21 cellular contexts compared by ENCODE assay signal in genomic region chr12:111807232-111807631, GRCh38. TPM values are rescaled to one million over a fixed set of nuclear protein-coding genes. Genes with fewer than 3 reads are reported as not detected.
DNase-seq lines count a peak whose midpoint lies in the region; ATAC-seq, FAIRE-seq and TF ChIP-seq lines count a peak whose summit lies in the region.
"Had no signal": no experiment of that assay in that cellular context is flagged by ENCODE, and none has a peak within 500 bp of the region (broad histone marks: within the 10 kb centered on the region; RNA-seq: fewer than 3 reads in every experiment).

No MANE protein-coding gene starts in this region.

- TF ChIP-seq CTCF in mucosa of descending colon (IDR thresholded peaks at IDR 0.05) = no peak
- no peak for TF ChIP-seq CTCF in upper lobe of right lung (IDR thresholded peaks at IDR 0.05)
- no peak for TF ChIP-seq CTCF in HFFc6 (IDR thresholded peaks at IDR 0.05)

- FAIRE-seq in GM12891 (lab: Jason Lieb, UNC) = no peak
- FAIRE-seq: A204.1 had no signal

- H3K4me3 ChIP-seq in mucosa of descending colon (no peak overlapping the region), upper lobe of right lung (no peak overlapping the region)

- intact Hi-C loops in mucosa of descending colon (cut with DNase I, micrococcal nuclease) = no loop called here
- intact Hi-C loops in upper lobe of right lung (cut with DNase I) = no loop called here

- H3K4me1 Mint-ChIP-seq in stimulated activated naive CD8-positive, alpha-beta T cell treated with anti-CD3 and anti-CD28 coated beads, Interleukin-15, Interleukin-2, amounts not matched to agents 100 ng/mL and 50 ng/mL, for 24 hours (ENCODE audit: low read depth) = no peaks in the 10 kb centered on the region
- no peaks in the 10 kb centered on the region for H3K4me1 Mint-ChIP-seq in HFFc6 (ENCODE audit: low read depth)
- H3K4me1 Mint-ChIP-seq: CD4-positive, CD25-positive, alpha-beta regulatory T cell had no signal

- H3K4me1 ChIP-seq in mucosa of descending colon (ENCODE audit: low read depth) (no peaks in the 10 kb centered on the region), upper lobe of right lung (no peaks in the 10 kb centered on the region)
- H3K4me1 ChIP-seq: BE2C had no signal

- TF ChIP-seq POLR2A in GM12891 (IDR thresholded peaks at IDR 0.05; ENCODE audit: low read depth, low read length) = no peak

- ATAC-seq in stimulated activated naive CD8-positive, alpha-beta T cell treated with anti-CD3 and anti-CD28 coated beads, Interleukin-15, Interleukin-2, amounts not matched to agents 100 U/mL and 50 U/mL, for 24 hours = no peak
- ATAC-seq in left lobe of liver (peak; percentile 86), mucosa of descending colon (peak; percentile 96), upper lobe of right lung (peak; percentile 28)

- H3K36me3 Mint-ChIP-seq in stimulated activated naive CD8-positive, alpha-beta T cell treated with anti-CD3 and anti-CD28 coated beads, Interleukin-15, Interleukin-2, amounts not matched to agents 100 ng/mL and 50 ng/mL, for 24 hours (ENCODE audit: low read depth) = no peaks in the 10 kb centered on the region
- no peaks in the 10 kb centered on the region for H3K36me3 Mint-ChIP-seq in HFFc6 (ENCODE audit: low read depth)
- H3K36me3 Mint-ChIP-seq: CD4-positive, CD25-positive, alpha-beta regulatory T cell had no signal

- no peaks in the 10 kb centered on the region for H3K27me3 Mint-ChIP-seq in stimulated activated naive CD8-positive, alpha-beta T cell treated with anti-CD3 and anti-CD28 coated beads, Interleukin-15, Interleukin-2, amounts not matched to agents 100 ng/mL and 50 ng/mL, for 24 hours
- H3K27me3 Mint-ChIP-seq in HFFc6 (ENCODE audit: insufficient read depth) = no peaks in the 10 kb centered on the region; the same call in 1 of the 2 replicates

- no peaks in the 10 kb centered on the region for H3K9me3 Mint-ChIP-seq in stimulated activated naive CD8-positive, alpha-beta T cell treated with anti-CD3 and anti-CD28 coated beads, Interleukin-15, Interleukin-2, amounts not matched to agents 100 ng/mL and 50 ng/mL, for 24 hours
- H3K9me3 Mint-ChIP-seq in HFFc6 = no peaks in the 10 kb centered on the region

- H3K9me3 ChIP-seq in mucosa of descending colon (no peaks in the 10 kb centered on the region), upper lobe of right lung (no peaks in the 10 kb centered on the region)
- H3K9me3 ChIP-seq: BE2C had no signal

- peaks cover 3% of the 10 kb centered on the region for H3K36me3 ChIP-seq in mucosa of descending colon (ENCODE audit: low read depth)
- peaks cover 95% of the 10 kb centered on the region for H3K36me3 ChIP-seq in upper lobe of right lung

- H3K27me3 ChIP-seq in upper lobe of right lung = no peaks in the 10 kb centered on the region
- H3K27me3 ChIP-seq: BE2C had no signal

- H3K27ac ChIP-seq in upper lobe of right lung = no peak overlapping the region
- H3K27ac ChIP-seq: KMS-11 had no signal

- DNase-seq in stimulated activated naive CD8-positive, alpha-beta T cell treated with anti-CD3 and anti-CD28 coated beads, Interleukin-15, Interleukin-2, amounts not matched to agents 100 U/mL and 50 U/mL, for 24 hours = no peak
- DNase-seq in left lobe of liver (ENCODE audit: low spot score) = peak; percentile 82
- DNase-seq in mucosa of descending colon = peak in 1 of 3 donors; percentile 46
- DNase-seq in upper lobe of right lung = no peak
- DNase-seq in HFFc6 = no peak
- DNase-seq in Ammon's horn (ENCODE audit: low spot score) = no peak
- DNase-seq in GM12891 (ENCODE audit: insufficient read length, low spot score) = no peak
- DNase-seq: BE2C; CD4-positive, CD25-positive, alpha-beta regulatory T cell; DMS 273 treated with DMSO at 0.1 percent for 48 hours; DMS79 treated with DMSO at 0.1 percent for 48 hours; H7; NCI-H1105; NCI-H2081 treated with DMSO at 0.1 percent for 48 hours; NCI-H2171 treated with DMSO at 0.1 percent for 48 hours; NCI-H526; OCI-M1; SHP77 had no signal

- H3K27ac Mint-ChIP-seq in stimulated activated naive CD8-positive, alpha-beta T cell treated with anti-CD3 and anti-CD28 coated beads, Interleukin-15, Interleukin-2, amounts not matched to agents 100 ng/mL and 50 ng/mL, for 24 hours = peak overlapping the region; percentile 42
- no peak overlapping the region for H3K27ac Mint-ChIP-seq in HFFc6
- H3K27ac Mint-ChIP-seq: CD4-positive, CD25-positive, alpha-beta regulatory T cell had no signal

- H3K4me3 Mint-ChIP-seq in stimulated activated naive CD8-positive, alpha-beta T cell treated with anti-CD3 and anti-CD28 coated beads, Interleukin-15, Interleukin-2, amounts not matched to agents 100 ng/mL and 50 ng/mL, for 24 hours = no peak overlapping the region
- H3K4me3 Mint-ChIP-seq in HFFc6 = no peak overlapping the region
- H3K4me3 Mint-ChIP-seq: CD4-positive, CD25-positive, alpha-beta regulatory T cell had no signal

TF ChIP-seq in GM12891, 5 proteins besides CTCF, POLR2A, EP300 and RAD21:
- TF ChIP-seq POU2F2 (IDR thresholded peaks at IDR 0.05; ENCODE audit: low read depth, low read length) = no peak
- no peak for TF ChIP-seq TAF1 (IDR thresholded peaks at IDR 0.05; ENCODE audit: low read depth, low read length)
- TF ChIP-seq PAX5 (IDR thresholded peaks at IDR 0.05; ENCODE audit: insufficient read depth, low read length, severe bottlenecking) = no peak
- TF ChIP-seq SPI1 (IDR thresholded peaks at IDR 0.05; ENCODE audit: low read depth, low read length) = no peak
- TF ChIP-seq POLR2AphosphoS5 (IDR thresholded peaks at IDR 0.05; ENCODE audit: low read depth, low read length) = no peak

RNA-seq across cellular contexts. Expression of gene MAPKAPK5, which starts 34.8 kb away (rescaled TPM):
- total RNA-seq in left lobe of liver (19.3 TPM), mucosa of descending colon (10 to 100 TPM; 64.0 to 86.3 (median 82.0) TPM), upper lobe of right lung (48.9 TPM)
- total RNA-seq in HFFc6 (2021; fragmentation: NEBNext Ultra II Directional; extraction: Animal tissue kit (Norgen Biotek cat#: 25700)) = 10 to 100 TPM; 31.2 to 36.7 (median 34.1) TPM
- 17.5 TPM for polyA plus RNA-seq in GM12891 (2012; ENCODE audit: low read depth, missing spikeins)

RNA-seq across cellular contexts. Expression of gene ALDH2, which starts 40.5 kb away (rescaled TPM):
- total RNA-seq in left lobe of liver (1,121 TPM), mucosa of descending colon (100 to 1,000 TPM; 293 to 382 (median 304) TPM), upper lobe of right lung (329 TPM)
- total RNA-seq in HFFc6 (2021; fragmentation: NEBNext Ultra II Directional; extraction: Animal tissue kit (Norgen Biotek cat#: 25700)) = 10 to 100 TPM; 12.1 to 43.3 (median 15.8) TPM
- polyA plus RNA-seq in GM12891 (2012; ENCODE audit: low read depth, missing spikeins) = 10.5 TPM
